In genomic region chr2:28101892-28102291, GRCh38 we compare ENCODE assay signal across 1 cellular context.
TF ChIP-seq lines count a peak whose summit lies in the region.

No MANE protein-coding gene starts in this region.

TF ChIP-seq in WTC11, 78 proteins besides CTCF, POLR2A, EP300 and RAD21 (continued from another document):
- no peak for TF ChIP-seq E2F4 (CRISPR knock-in tag; IDR thresholded peaks at IDR 0.05; ENCODE audit: borderline replicate concordance, low read depth)
- no peak for TF ChIP-seq FOXK1 (CRISPR knock-in tag; IDR thresholded peaks at IDR 0.05)
- no peak for TF ChIP-seq TP53 (CRISPR knock-in tag; IDR thresholded peaks at IDR 0.05)
- no peak for TF ChIP-seq NR1H2 (CRISPR knock-in tag; IDR thresholded peaks at IDR 0.05)
- TF ChIP-seq ARID4B (CRISPR knock-in tag; IDR thresholded peaks at IDR 0.05; ENCODE audit: borderline replicate concordance) = no peak
- no peak for TF ChIP-seq FOXP4 (CRISPR knock-in tag; IDR thresholded peaks at IDR 0.05)
